Comparison of ENCODE assay signal across 8 cellular contexts in genomic region chr3:157447026-157447694, GRCh38. TPM values are rescaled to one million over a fixed set of nuclear protein-coding genes. Genes with fewer than 3 reads are reported as not detected.
DNase-seq lines count a peak whose midpoint lies in the region; ATAC-seq and TF ChIP-seq lines count a peak whose summit lies in the region.

No MANE protein-coding gene starts in this region.

- TF ChIP-seq EP300 in upper lobe of left lung (IDR thresholded peaks at IDR 0.05) = no peak

- peaks cover 16% of the 10 kb centered on the region for H3K27me3 Mint-ChIP-seq in activated CD4-positive, alpha-beta T cell treated with anti-CD3 and anti-CD28 coated beads, Interleukin-2, amount 10 ng/mL, durations not matched to agents 7 days and 5 days
- H3K27me3 Mint-ChIP-seq in activated CD4-positive, alpha-beta memory T cell treated with anti-CD3 and anti-CD28 coated beads for 36 hours = no peaks in the 10 kb centered on the region

- BruUV-seq in Panc1 (replicated peaks; lab: Mats Ljungman, UMichigan) = no TSS peak

- H3K9me3 ChIP-seq in Panc1 (ENCODE audit: control insufficient read depth, insufficient read depth, low read depth, low read length) (no peaks in the 10 kb centered on the region), upper lobe of left lung (no peaks in the 10 kb centered on the region)

- no peaks in the 10 kb centered on the region for H3K36me3 ChIP-seq in Panc1 (ENCODE audit: control insufficient read depth, insufficient read depth, low read length)
- no peaks in the 10 kb centered on the region for H3K36me3 ChIP-seq in upper lobe of left lung

- no peaks in the 10 kb centered on the region for H3K4me1 ChIP-seq in Panc1 (ENCODE audit: control insufficient read depth, insufficient read depth, low read length)
- peaks cover 5 to 27% (median 14%) of the 10 kb centered on the region in 4 donors for H3K4me1 ChIP-seq in upper lobe of left lung

- H3K27me3 ChIP-seq in Panc1 (ENCODE audit: control insufficient read depth, insufficient read depth, low read length) (no peaks in the 10 kb centered on the region), upper lobe of left lung (no peaks in the 10 kb centered on the region)

- POLR2A ChIA-PET in Panc1 (lab: Charles Lee) = interaction anchor here (0.7 kb wide), 1 partner anchor 201 kb away, joined by 6 read pairs; no protein-coding TSS in a partner anchor
- POLR2A ChIA-PET in activated CD4-positive, alpha-beta T cell treated with anti-CD3 and anti-CD28 coated beads, Interleukin-2, amount 10 ng/mL, durations not matched to agents 7 days and 5 days (lab: Charles Lee) = no interaction called here
- POLR2A ChIA-PET in activated CD4-positive, alpha-beta memory T cell treated with anti-CD3 and anti-CD28 coated beads for 36 hours (lab: Charles Lee) = no interaction called here

- H3K27ac Mint-ChIP-seq in activated CD4-positive, alpha-beta T cell treated with anti-CD3 and anti-CD28 coated beads, Interleukin-2, amount 10 ng/mL, durations not matched to agents 7 days and 5 days = no peak overlapping the region
- H3K27ac Mint-ChIP-seq in activated CD4-positive, alpha-beta memory T cell treated with anti-CD3 and anti-CD28 coated beads for 36 hours = no peak overlapping the region

- TF ChIP-seq POLR2A in upper lobe of left lung (IDR thresholded peaks at IDR 0.05) (no peak), GM18505 (IDR thresholded peaks at IDR 0.05; ENCODE audit: borderline replicate concordance, extremely low read depth, insufficient read depth, insufficient read length) (no peak)

- no peak overlapping the region for H3K27ac ChIP-seq in Panc1 (ENCODE audit: low read length)
- H3K27ac ChIP-seq in upper lobe of left lung = no peak overlapping the region

- TF ChIP-seq CTCF in Panc1 (IDR thresholded peaks at IDR 0.05) (peak; percentile 69; the same call in 1 of the 2 replicates), fibroblast of mammary gland (conservative IDR thresholded peaks at IDR 0.05; ENCODE audit: control insufficient read depth, insufficient read depth, low read depth, low read length) (peak; percentile 83), upper lobe of left lung (IDR thresholded peaks at IDR 0.05) (peak in 4 of 6 experiments; percentile 12 to 33 (median 18))

- no peaks in the 10 kb centered on the region for H3K9me3 Mint-ChIP-seq in activated CD4-positive, alpha-beta T cell treated with anti-CD3 and anti-CD28 coated beads, Interleukin-2, amount 10 ng/mL, durations not matched to agents 7 days and 5 days
- H3K9me3 Mint-ChIP-seq in activated CD4-positive, alpha-beta memory T cell treated with anti-CD3 and anti-CD28 coated beads for 36 hours = no peaks in the 10 kb centered on the region

- 37 to 64% methylated on average over 3 of the region's 3 CpGs for WGBS in upper lobe of left lung, 2 donors

- peak; percentile 75 for ATAC-seq in Panc1
- peak in 1 of 2 donors; percentile 64 for ATAC-seq in upper lobe of left lung (ENCODE audit: low FRiP score in 2 of 2)
- no peak for ATAC-seq in GM18505 (IDR thresholded peaks at IDR 0.05; ENCODE audit: unreplicated experiment)

- in situ Hi-C loops in Panc1 (cut with HindIII; ENCODE audit: low pct_unique_long_range_greater_than_20kb, low sequenced_read_pairs) = no loop called here

- CTCF ChIA-PET in Panc1 (lab: Charles Lee) = no interaction called here
- CTCF ChIA-PET in activated CD4-positive, alpha-beta T cell treated with anti-CD3 and anti-CD28 coated beads, Interleukin-2, amount 10 ng/mL, durations not matched to agents 7 days and 5 days (lab: Charles Lee) = interaction anchor here (0.7 kb wide), 1 partner anchor 93 kb away, joined by 4 read pairs; no protein-coding TSS in a partner anchor
- CTCF ChIA-PET in activated CD4-positive, alpha-beta memory T cell treated with anti-CD3 and anti-CD28 coated beads for 36 hours (lab: Charles Lee) = no interaction called here

- intact Hi-C loops in Panc1 (cut with micrococcal nuclease; ENCODE audit: unreplicated experiment) = loop anchor here (2.0 kb wide), 1 partner anchor 242 kb away; no protein-coding TSS in a partner anchor
- intact Hi-C loops in activated CD4-positive, alpha-beta memory T cell treated with anti-CD3 and anti-CD28 coated beads for 36 hours (cut with micrococcal nuclease) = no loop called here

- no peaks in the 10 kb centered on the region for H3K4me1 Mint-ChIP-seq in activated CD4-positive, alpha-beta T cell treated with anti-CD3 and anti-CD28 coated beads, Interleukin-2, amount 10 ng/mL, durations not matched to agents 7 days and 5 days
- no peaks in the 10 kb centered on the region for H3K4me1 Mint-ChIP-seq in activated CD4-positive, alpha-beta memory T cell treated with anti-CD3 and anti-CD28 coated beads for 36 hours (ENCODE audit: low read depth)

- H3K36me3 Mint-ChIP-seq in activated CD4-positive, alpha-beta T cell treated with anti-CD3 and anti-CD28 coated beads, Interleukin-2, amount 10 ng/mL, durations not matched to agents 7 days and 5 days (ENCODE audit: low read depth) = no peaks in the 10 kb centered on the region
- no peaks in the 10 kb centered on the region for H3K36me3 Mint-ChIP-seq in activated CD4-positive, alpha-beta memory T cell treated with anti-CD3 and anti-CD28 coated beads for 36 hours

- H3K4me3 ChIP-seq in Panc1 (ENCODE audit: low read depth in 2 of 2, low read length in 2 of 2) = no peak overlapping the region
- no peak overlapping the region for H3K4me3 ChIP-seq in fibroblast of mammary gland (ENCODE audit: control insufficient read depth, low read depth, low read length)
- H3K4me3 ChIP-seq in upper lobe of left lung = no peak overlapping the region

- H3K4me3 Mint-ChIP-seq in activated CD4-positive, alpha-beta T cell treated with anti-CD3 and anti-CD28 coated beads, Interleukin-2, amount 10 ng/mL, durations not matched to agents 7 days and 5 days = no peak overlapping the region
- no peak overlapping the region for H3K4me3 Mint-ChIP-seq in activated CD4-positive, alpha-beta memory T cell treated with anti-CD3 and anti-CD28 coated beads for 36 hours

- DNase-seq in SIG-M5 treated with dmso at 0.1 percent for 504 hours (lab: John Stamatoyannopoulos, UW; ENCODE audit: unreplicated experiment) = peak; percentile 33
- no peak for DNase-seq in SIG-M5 (lab: John Stamatoyannopoulos, UW)
- no peak for DNase-seq in Panc1 (ENCODE audit: low read depth, low spot score)
- peak; percentile 76 for DNase-seq in fibroblast of mammary gland (ENCODE audit: low read depth)
- DNase-seq in upper lobe of left lung = no peak
- no peak for DNase-seq in activated CD4-positive, alpha-beta T cell treated with anti-CD3 and anti-CD28 coated beads, Interleukin-2, amount 10 ng/mL, durations not matched to agents 7 days and 5 days
- no peak for DNase-seq in activated CD4-positive, alpha-beta memory T cell treated with anti-CD3 and anti-CD28 coated beads for 36 hours

RNA-seq across cellular contexts. Expression of gene PTX3, which starts 10.5 kb away (rescaled TPM):
- total RNA-seq in Panc1 (2021; ENCODE audit: unreplicated experiment) (2.1 TPM), upper lobe of left lung (10 to 100 TPM in 3 of 6 donors, 1 to 10 TPM in 3; 2.7 to 20.1 (median 9.4) TPM)
- 1.7 TPM for polyA plus RNA-seq in Panc1 (2012; ENCODE audit: insufficient read length)
- total RNA-seq in activated CD4-positive, alpha-beta T cell treated with anti-CD3 and anti-CD28 coated beads, Interleukin-2, amount 10 ng/mL, durations not matched to agents 7 days and 5 days = under 1 TPM in 1 of 2 experiments, not detected in 1; 0.40 TPM
- under 1 TPM in 1 of 2 experiments, not detected in 1; 0.10 TPM for total RNA-seq in activated CD4-positive, alpha-beta memory T cell treated with anti-CD3 and anti-CD28 coated beads for 36 hours

RNA-seq across cellular contexts. Expression of gene VEPH1, which starts 56.1 kb away (rescaled TPM):
- total RNA-seq in Panc1 (2021; ENCODE audit: unreplicated experiment) (0.51 TPM), upper lobe of left lung (100 to 1,000 TPM in 4 of 6 donors, 10 to 100 TPM in 2; 78.6 to 229 (median 178) TPM)
- polyA plus RNA-seq in Panc1 (2012; ENCODE audit: insufficient read length) = not detected
- not detected for total RNA-seq in activated CD4-positive, alpha-beta T cell treated with anti-CD3 and anti-CD28 coated beads, Interleukin-2, amount 10 ng/mL, durations not matched to agents 7 days and 5 days
- not detected for total RNA-seq in activated CD4-positive, alpha-beta memory T cell treated with anti-CD3 and anti-CD28 coated beads for 36 hours

Comparison
In these comparisons a context has a peak if more than half of its experiments do, and no peak if none do; other contexts are left out.
1. DNase-seq: peak in SIG-M5 treated with dmso at 0.1 percent for 504 hours (single experiment) and fibroblast of mammary gland (single experiment); none in SIG-M5 (single experiment), Panc1 (single experiment), upper lobe of left lung (0 of 2), activated CD4-positive, alpha-beta T cell treated with anti-CD3 and anti-CD28 coated beads, Interleukin-2, amount 10 ng/mL, durations not matched to agents 7 days and 5 days (single experiment) and activated CD4-positive, alpha-beta memory T cell treated with anti-CD3 and anti-CD28 coated beads for 36 hours (single experiment).
2. CTCF ChIP-seq: peak in every context shown above with its lines; median percentile 83 in fibroblast of mammary gland; 69 in Panc1; 18 in upper lobe of left lung.
3. RNA of gene VEPH1, which starts 56.1 kb away (total RNA-seq): 78.6 to 229 TPM in upper lobe of left lung; 0.51 TPM in Panc1 (single experiment), not detected in activated CD4-positive, alpha-beta T cell treated with anti-CD3 and anti-CD28 coated beads, Interleukin-2, amount 10 ng/mL, durations not matched to agents 7 days and 5 days and not detected in activated CD4-positive, alpha-beta memory T cell treated with anti-CD3 and anti-CD28 coated beads for 36 hours; every median in the first group is over 10 times any median in the second.